ENCODE assay signal across 1 cellular context in the genomic region with DNA sequence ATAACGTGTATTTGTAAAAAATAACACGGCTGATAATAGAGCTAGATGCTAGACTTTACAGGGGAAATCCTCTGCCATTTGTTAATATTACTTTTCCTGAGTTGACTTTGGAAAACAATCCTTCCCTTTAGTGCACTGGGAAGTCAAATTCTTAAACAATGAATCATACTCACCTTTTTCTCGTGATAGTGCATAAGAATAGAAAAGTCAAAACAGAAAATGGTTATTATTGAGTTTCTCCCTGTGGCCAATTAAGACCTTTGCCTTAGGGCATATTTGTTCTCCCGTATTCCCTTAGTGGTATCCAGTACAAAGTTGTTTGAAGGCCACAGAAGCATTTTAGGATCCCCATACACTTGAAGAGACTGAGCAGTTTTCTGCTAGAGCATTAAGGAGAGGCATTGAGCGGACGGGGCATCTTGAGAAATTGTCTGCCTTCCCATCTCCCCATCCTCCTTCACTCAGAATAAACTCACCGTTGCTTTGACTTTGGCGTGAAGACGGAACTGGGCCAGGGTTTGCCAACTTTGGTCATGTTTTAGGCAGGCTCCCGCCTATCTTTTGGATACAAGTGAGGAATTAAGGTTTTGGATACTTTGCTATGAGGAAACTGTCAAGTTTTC.
TF ChIP-seq lines count a peak whose summit lies in the region.

No MANE protein-coding gene starts in this region.

TF ChIP-seq in H1, 55 proteins besides CTCF, POLR2A, EP300 and RAD21 (continued from another document):
- TF ChIP-seq, protein P1, sequence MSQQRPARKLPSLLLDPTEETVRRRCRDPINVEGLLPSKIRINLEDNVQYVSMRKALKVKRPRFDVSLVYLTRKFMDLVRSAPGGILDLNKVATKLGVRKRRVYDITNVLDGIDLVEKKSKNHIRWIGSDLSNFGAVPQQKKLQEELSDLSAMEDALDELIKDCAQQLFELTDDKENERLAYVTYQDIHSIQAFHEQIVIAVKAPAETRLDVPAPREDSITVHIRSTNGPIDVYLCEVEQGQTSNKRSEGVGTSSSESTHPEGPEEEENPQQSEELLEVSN (IDR thresholded peaks at IDR 0.05), result no peak
- TF ChIP-seq HDAC2 (IDR thresholded peaks at IDR 0.05; ENCODE audit: borderline replicate concordance in 1 of 2, low read depth in 2 of 2, low read length in 2 of 2), result no peak
- TF ChIP-seq BRCA1 (IDR thresholded peaks at IDR 0.05; ENCODE audit: low read depth, low read length), result no peak
TF ChIP-seq in H1: peak in this region for 0.
